ENCODE assay signal across 8 cellular contexts in genomic region chr12:68609955-68610434, GRCh38. TPM values are rescaled to one million over a fixed set of nuclear protein-coding genes. Genes with fewer than 3 reads are reported as not detected.
DNase-seq lines count a peak whose midpoint lies in the region; ATAC-seq and FAIRE-seq lines count a peak whose summit lies in the region.

No MANE protein-coding gene starts in this region.

- intact Hi-C loops in activated T-helper 1 cell treated with anti-CD3 and anti-CD28 coated beads, Interleukin-12 subunit alpha, Interleukin-12 subunit beta, Interleukin-2, Interleukin-4 antibody, amounts not matched to agents 30 ng/mL and 10 ng/mL and 1 ng/mL, durations not matched to agents 14 hours and 24 hours and 36 hours (cut with micrococcal nuclease): loop anchor here (1.0 to 5.0 kb wide), 12 partner anchors 9 to 388 kb away; partner anchors contain the start of gene MDM1
- intact Hi-C loops in left ventricle myocardium superior (cut with micrococcal nuclease): no loop called here

- H3K4me1 Mint-ChIP-seq in activated T-helper 1 cell treated with anti-CD3 and anti-CD28 coated beads, Interleukin-12 subunit alpha, Interleukin-12 subunit beta, Interleukin-2, Interleukin-4 antibody, amounts not matched to agents 30 ng/mL and 10 ng/mL and 1 ng/mL, durations not matched to agents 14 hours and 24 hours and 36 hours (ENCODE audit: low read depth): peaks cover 46% of the 10 kb centered on the region

- H3K27me3 Mint-ChIP-seq in activated T-helper 1 cell treated with anti-CD3 and anti-CD28 coated beads, Interleukin-12 subunit alpha, Interleukin-12 subunit beta, Interleukin-2, Interleukin-4 antibody, amounts not matched to agents 30 ng/mL and 10 ng/mL and 1 ng/mL, durations not matched to agents 14 hours and 24 hours and 36 hours (ENCODE audit: insufficient read depth): no peaks in the 10 kb centered on the region

- H3K4me3 ChIP-seq in skin epidermis: peak overlapping the region; percentile 57 to 89 (median 80)

- no peak for FAIRE-seq in HTR-8/SVneo (lab: Jason Lieb, UNC)

- peak overlapping the region; percentile 87 for H3K4me3 Mint-ChIP-seq in activated T-helper 1 cell treated with anti-CD3 and anti-CD28 coated beads, Interleukin-12 subunit alpha, Interleukin-12 subunit beta, Interleukin-2, Interleukin-4 antibody, amounts not matched to agents 30 ng/mL and 10 ng/mL and 1 ng/mL, durations not matched to agents 14 hours and 24 hours and 36 hours

- H3K27ac ChIP-seq in skin epidermis: peak overlapping the region in 20 of 21 experiments; percentile 84 to 98 (median 96)

- peak; percentile 2 for ATAC-seq in left ventricle myocardium superior
- no peak for ATAC-seq in HG03097 (IDR thresholded peaks at IDR 0.05; ENCODE audit: low FRiP score, unreplicated experiment)

- peak overlapping the region; percentile 94 for H3K27ac Mint-ChIP-seq in activated T-helper 1 cell treated with anti-CD3 and anti-CD28 coated beads, Interleukin-12 subunit alpha, Interleukin-12 subunit beta, Interleukin-2, Interleukin-4 antibody, amounts not matched to agents 30 ng/mL and 10 ng/mL and 1 ng/mL, durations not matched to agents 14 hours and 24 hours and 36 hours

- H3K9me3 Mint-ChIP-seq in activated T-helper 1 cell treated with anti-CD3 and anti-CD28 coated beads, Interleukin-12 subunit alpha, Interleukin-12 subunit beta, Interleukin-2, Interleukin-4 antibody, amounts not matched to agents 30 ng/mL and 10 ng/mL and 1 ng/mL, durations not matched to agents 14 hours and 24 hours and 36 hours: no peaks in the 10 kb centered on the region

- DNase-seq in AML-193 (lab: John Stamatoyannopoulos, UW): peak; percentile 29 to 56
- peak; percentile 23 for DNase-seq in HTR-8/SVneo (ENCODE audit: insufficient read length, low spot score)
- no peak for DNase-seq in activated T-helper 1 cell treated with anti-CD3 and anti-CD28 coated beads, Interleukin-12 subunit alpha, Interleukin-12 subunit beta, Interleukin-2, Interleukin-4 antibody, amounts not matched to agents 30 ng/mL and 10 ng/mL and 1 ng/mL, durations not matched to agents 14 hours and 24 hours and 36 hours (ENCODE audit: low spot score)
- DNase-seq in left ventricle myocardium superior: no peak
- DNase-seq in COLO829 (ENCODE audit: low spot score): no peak
- DNase-seq in ecto neural progenitor cell (ENCODE audit: low spot score): no peak

- peaks cover 32% of the 10 kb centered on the region for H3K36me3 Mint-ChIP-seq in activated T-helper 1 cell treated with anti-CD3 and anti-CD28 coated beads, Interleukin-12 subunit alpha, Interleukin-12 subunit beta, Interleukin-2, Interleukin-4 antibody, amounts not matched to agents 30 ng/mL and 10 ng/mL and 1 ng/mL, durations not matched to agents 14 hours and 24 hours and 36 hours (ENCODE audit: low read depth)

RNA-seq across cellular contexts. Expression of gene RAP1B, which starts 0.7 kb away (rescaled TPM):
- 244 and 263 TPM in 2 replicates for total RNA-seq in activated T-helper 1 cell treated with anti-CD3 and anti-CD28 coated beads, Interleukin-12 subunit alpha, Interleukin-12 subunit beta, Interleukin-2, Interleukin-4 antibody, amounts not matched to agents 30 ng/mL and 10 ng/mL and 1 ng/mL, durations not matched to agents 14 hours and 24 hours and 36 hours
- 44.8 TPM for total RNA-seq in left ventricle myocardium superior

Comparison
In these comparisons a context has a peak if more than half of its experiments do, and no peak if none do; other contexts are left out.
1. DNase-seq: peak in AML-193 (2 of 2) and HTR-8/SVneo (single experiment); none in activated T-helper 1 cell treated with anti-CD3 and anti-CD28 coated beads, Interleukin-12 subunit alpha, Interleukin-12 subunit beta, Interleukin-2, Interleukin-4 antibody, amounts not matched to agents 30 ng/mL and 10 ng/mL and 1 ng/mL, durations not matched to agents 14 hours and 24 hours and 36 hours (single experiment), left ventricle myocardium superior (single experiment), COLO829 (single experiment) and ecto neural progenitor cell (single experiment).